Comparison of ENCODE assay signal across 8 cellular contexts in the genomic region with DNA sequence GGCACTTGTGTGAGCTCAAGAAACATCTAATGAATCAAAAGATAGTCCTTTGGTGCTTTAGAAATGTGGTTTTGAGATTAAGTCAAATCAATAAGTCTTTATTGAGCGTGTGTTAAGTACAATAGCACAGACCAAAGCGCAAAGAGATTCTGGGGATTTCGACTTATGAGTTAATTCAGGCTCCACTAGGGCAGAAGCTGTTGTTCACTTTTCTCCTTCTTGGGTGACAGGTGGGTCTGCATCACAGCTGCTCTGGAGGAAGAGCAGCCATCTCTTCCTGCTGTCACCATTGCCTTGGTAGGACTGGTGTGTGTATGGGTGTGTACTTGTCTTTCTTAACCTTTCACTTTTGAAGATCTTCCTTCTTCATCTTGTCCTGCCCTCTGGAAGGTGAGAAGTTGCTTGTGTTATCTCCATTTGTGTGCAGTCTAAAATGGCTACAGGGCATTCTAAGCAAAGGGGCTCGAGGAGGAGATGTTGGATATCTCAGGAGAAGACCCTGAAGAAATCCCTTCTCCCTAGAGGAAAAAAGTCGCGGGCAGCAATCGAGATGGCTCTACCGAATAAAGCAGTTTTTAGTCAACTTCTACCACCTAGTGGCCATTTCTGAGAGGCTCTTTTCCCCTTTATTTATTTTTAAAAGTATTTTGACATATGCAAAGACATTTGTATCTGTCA. TPM values are rescaled to one million over a fixed set of nuclear protein-coding genes. Genes with fewer than 3 reads are reported as not detected.
A peak's percentile ranks its signal among the peaks of the same experiment; 100 is the strongest.
DNase-seq lines count a peak whose midpoint lies in the region; TF ChIP-seq lines count a peak whose summit lies in the region.

No MANE protein-coding gene starts in this region.

- no peaks in the 10 kb centered on the region for H3K36me3 Mint-ChIP-seq in stimulated activated naive CD8-positive, alpha-beta T cell treated with anti-CD3 and anti-CD28 coated beads, Interleukin-15, Interleukin-2, amounts not matched to agents 100 ng/mL and 50 ng/mL, for 24 hours (ENCODE audit: low read depth)

- peak overlapping the region; percentile 21 for H3K4me3 ChIP-seq in HAP-1
- H3K4me3 ChIP-seq in NB4 (ENCODE audit: low read depth, low read length): peak overlapping the region; percentile 75
- H3K4me3 ChIP-seq in cardiac fibroblast (replicated peaks in 1 of 2; ENCODE audit: low read depth in 2 of 2, low read length in 2 of 2): peak overlapping the region; percentile 40 to 54

- peaks cover 8% of the 10 kb centered on the region for H3K4me1 Mint-ChIP-seq in stimulated activated naive CD8-positive, alpha-beta T cell treated with anti-CD3 and anti-CD28 coated beads, Interleukin-15, Interleukin-2, amounts not matched to agents 100 ng/mL and 50 ng/mL, for 24 hours (ENCODE audit: low read depth)

- H3K9me3 Mint-ChIP-seq in stimulated activated naive CD8-positive, alpha-beta T cell treated with anti-CD3 and anti-CD28 coated beads, Interleukin-15, Interleukin-2, amounts not matched to agents 100 ng/mL and 50 ng/mL, for 24 hours: no peaks in the 10 kb centered on the region

- no peaks in the 10 kb centered on the region; the same call in 1 of the 2 replicates for H3K36me3 ChIP-seq in HAP-1 (replicated peaks)

- H3K27me3 Mint-ChIP-seq in stimulated activated naive CD8-positive, alpha-beta T cell treated with anti-CD3 and anti-CD28 coated beads, Interleukin-15, Interleukin-2, amounts not matched to agents 100 ng/mL and 50 ng/mL, for 24 hours: no peaks in the 10 kb centered on the region

- TF ChIP-seq CTCF in NB4 (IDR thresholded peaks at IDR 0.05; ENCODE audit: low read depth, low read length) (peak; percentile 54), cardiac fibroblast (IDR thresholded peaks at IDR 0.05; ENCODE audit: low read depth, low read length) (peak; percentile 68)

- H3K9me3 ChIP-seq in HAP-1: 0 out of 2 replicates have a peak, but pooled peaks cover 2% of the 10 kb centered on the region

- peak overlapping the region; percentile 93 for H3K4me3 Mint-ChIP-seq in stimulated activated naive CD8-positive, alpha-beta T cell treated with anti-CD3 and anti-CD28 coated beads, Interleukin-15, Interleukin-2, amounts not matched to agents 100 ng/mL and 50 ng/mL, for 24 hours

- peak overlapping the region; percentile 86 for H3K27ac Mint-ChIP-seq in stimulated activated naive CD8-positive, alpha-beta T cell treated with anti-CD3 and anti-CD28 coated beads, Interleukin-15, Interleukin-2, amounts not matched to agents 100 ng/mL and 50 ng/mL, for 24 hours

- in situ Hi-C loops in HAP-1 (cut with MboI; ENCODE audit: low sequenced_read_pairs): no loop called here

- TF ChIP-seq POLR2A in NB4 (IDR thresholded peaks at IDR 0.05; ENCODE audit: extremely low read depth, insufficient read length): no peak

- peaks cover 5% of the 10 kb centered on the region for H3K4me1 ChIP-seq in HAP-1

- peak; percentile 48 for DNase-seq in NCI-H1105 treated with DMSO at 0.1 percent for 48 hours (lab: John Stamatoyannopoulos, UW)
- DNase-seq in NCI-H1105 (lab: John Stamatoyannopoulos, UW): no peak
- peak; percentile 68 to 79 for DNase-seq in HAP-1 (ENCODE audit: low spot score in 2 of 2)
- peak; percentile 82 for DNase-seq in NB4 (ENCODE audit: low read depth)
- DNase-seq in SK-N-DZ (ENCODE audit: low spot score): peak; percentile 75
- DNase-seq in cardiac fibroblast (ENCODE audit: low read depth in 2 of 2): peak; percentile 64 to 71
- DNase-seq in kidney tubule cell (ENCODE audit: low spot score): peak; percentile 66

- peaks cover 11% of the 10 kb centered on the region for H3K27me3 ChIP-seq in HAP-1 (ENCODE audit: low read depth)

RNA-seq across cellular contexts. Expression of gene DISC1, which starts 22.9 kb away (rescaled TPM):
- 2.4 and 2.8 TPM in 2 replicates for polyA plus RNA-seq in SK-N-DZ (2014; cell fraction: cytosol; rRNA removed)
- 2.3 and 3.2 TPM in 2 replicates for polyA plus RNA-seq in SK-N-DZ (2014; cell fraction: nucleus; rRNA removed)

Comparison
In these comparisons a context has a peak if more than half of its experiments do, and no peak if none do; other contexts are left out.
1. H3K4me3 ChIP-seq: peak in every context shown above with its lines; median percentile 75 in NB4; 47 in cardiac fibroblast; 21 in HAP-1.